In genomic region chr19:37413243-37414084, GRCh38 we compare ENCODE assay signal across 21 cellular contexts. TPM values are rescaled to one million over a fixed set of nuclear protein-coding genes. Genes with fewer than 3 reads are reported as not detected.
DNase-seq lines count a peak whose midpoint lies in the region; ATAC-seq, FAIRE-seq and TF ChIP-seq lines count a peak whose summit lies in the region.
"Had no signal": no experiment of that assay in that cellular context is flagged by ENCODE, and none has a peak within 500 bp of the region (broad histone marks: within the 10 kb centered on the region; RNA-seq: fewer than 3 reads in every experiment).

No MANE protein-coding gene starts in this region.

- H3K4me1 ChIP-seq in right cardiac atrium (ENCODE audit: control insufficient read depth, insufficient read depth, low read length), result no peaks in the 10 kb centered on the region
- no peaks in the 10 kb centered on the region for H3K4me1 ChIP-seq in K562 (replicated peaks in 1 of 2; ENCODE audit: control insufficient read depth in 2 of 2, insufficient read depth in 2 of 2, low read length in 2 of 2)
- H3K4me1 ChIP-seq: HAP-1, transverse colon had no signal

- POLR2A ChIA-PET in K562 (lab: Yijun Ruan, JAX), result no interaction called here

- H3K27ac ChIP-seq in right cardiac atrium (ENCODE audit: low read length) (no peak overlapping the region), K562 (ENCODE audit: extremely low read depth, low read depth, low read length) (no peak overlapping the region)
- H3K27ac ChIP-seq: transverse colon had no signal

- no peaks in the 10 kb centered on the region for H3K9me1 ChIP-seq in K562 (ENCODE audit: control insufficient read depth, insufficient read depth, low read length)

- TF ChIP-seq RAD21 in K562 (CRISPR knock-in tag; conservative IDR thresholded peaks at IDR 0.05 in 1 of 2, IDR thresholded peaks at IDR 0.05 in 1 of 2), result no peak

- FAIRE-seq in K562 (lab: Jason Lieb, UNC), result no peak
- FAIRE-seq: RCC 7860 had no signal

- H3K27me3 ChIP-seq in right cardiac atrium (ENCODE audit: control insufficient read depth, insufficient read depth), result no peaks in the 10 kb centered on the region
- H3K27me3 ChIP-seq in K562 (ENCODE audit: control insufficient read depth in 2 of 2, insufficient read depth in 2 of 2, low read length in 2 of 2), result no peaks in the 10 kb centered on the region
- H3K27me3 ChIP-seq: transverse colon had no signal

- no peak overlapping the region for H3K9ac ChIP-seq in K562 (ENCODE audit: insufficient read depth in 1 of 2, low read depth in 2 of 2, low read length in 2 of 2)

- DNase-seq in right cardiac atrium (no peak), cardiac septum (ENCODE audit: low spot score) (no peak), K562 (ENCODE audit: extremely low read depth in 1 of 4, low spot score in 3 of 4) (no peak), fibroblast of villous mesenchyme (ENCODE audit: low read depth) (peak; percentile 1), occipital lobe (lab: John Stamatoyannopoulos, UW) (no peak), HuH-7.5 (ENCODE audit: low spot score) (no peak), iPS-NIHi11 (ENCODE audit: low spot score) (no peak)
- DNase-seq: CD4-positive, alpha-beta memory T cell; central memory CD4-positive, alpha-beta T cell; effector memory CD4-positive, alpha-beta T cell; foreskin melanocyte; hypothalamus; left cardiac atrium; NCI-H1417; NCI-H2171 treated with DMSO at 0.1 percent for 48 hours; NCI-H82; transverse colon had no signal

- BruUV-seq in K562 (replicated peaks; lab: Mats Ljungman, UMichigan), result no TSS peak

- ATAC-seq in right cardiac atrium (no peak), K562 (no peak), GM21528 (IDR thresholded peaks at IDR 0.05; ENCODE audit: low FRiP score, unreplicated experiment) (no peak)
- ATAC-seq: left cardiac atrium; stimulated activated effector memory CD8-positive, alpha-beta T cell treated with anti-CD3 and anti-CD28 coated beads, Interleukin-12 subunit alpha, Interleukin-12 subunit beta, amount 100 ng/mL, for 72 hours had no signal

- CTCF ChIA-PET in K562 (lab: Yijun Ruan, JAX; ENCODE audit: low intra/inter-chr PET ratio), result no interaction called here

- H3K79me2 ChIP-seq in K562 (ENCODE audit: control insufficient read depth, insufficient read depth, low read length), result no peaks in the 10 kb centered on the region

- no peak for TF ChIP-seq POLR2A in K562 (conservative IDR thresholded peaks at IDR 0.05)

- H3K4me3 ChIP-seq in right cardiac atrium (ENCODE audit: low read length), result peak overlapping the region; percentile 23
- H3K4me3 ChIP-seq in K562, result no peak overlapping the region
- H3K4me3 ChIP-seq in fibroblast of villous mesenchyme (ENCODE audit: low read depth, low read length), result no peak overlapping the region
- H3K4me3 ChIP-seq: HAP-1, transverse colon had no signal

- H3K9me3 ChIP-seq in right cardiac atrium (ENCODE audit: control insufficient read depth, low read length) (peaks cover 19% of the 10 kb centered on the region), K562 (replicated peaks; ENCODE audit: control insufficient read depth, insufficient read depth, low read depth, low read length) (peaks cover 7% of the 10 kb centered on the region)

- no peak overlapping the region for H2AFZ ChIP-seq in K562 (ENCODE audit: low read depth, low read length)

- TF ChIP-seq EP300 in K562 (IDR thresholded peaks at IDR 0.05; ENCODE audit: low read length), result no peak

- in situ Hi-C loops in K562 (cut with MboI), result no loop called here

- WGBS in right cardiac atrium, result 98% methylated on average over 1 of the region's 1 CpG
- 0% methylated on average over 1 of the region's 1 CpG for WGBS in K562 (ENCODE audit: insufficient coverage, low coverage, missing lambda C conversion rate)

- intact Hi-C loops in right cardiac atrium (cut with DNase I) (no loop called here), cardiac septum (cut with DNase I) (no loop called here), K562 (cut with micrococcal nuclease) (no loop called here)

- TF ChIP-seq CTCF in K562 (IDR thresholded peaks at IDR 0.05 in 2 of 3, conservative IDR thresholded peaks at IDR 0.05 in 1 of 3; ENCODE audit: insufficient read depth in 2 of 3, low read depth in 1 of 3, low read length in 3 of 3) (no peak), fibroblast of villous mesenchyme (IDR thresholded peaks at IDR 0.05; ENCODE audit: insufficient read depth, low read depth, low read length) (no peak)

- H3K36me3 ChIP-seq in K562 (ENCODE audit: control insufficient read depth, insufficient read depth, low read length), result no peaks in the 10 kb centered on the region
- H3K36me3 ChIP-seq: HAP-1 had no signal

- H4K20me1 ChIP-seq in K562 (replicated peaks; ENCODE audit: control insufficient read depth, insufficient read depth, low read length), result no peaks in the 10 kb centered on the region

- no peak overlapping the region for H3K4me2 ChIP-seq in K562 (ENCODE audit: insufficient read depth, low read length)

TF ChIP-seq in K562, 482 proteins besides CTCF, POLR2A, EP300 and RAD21:
- TF ChIP-seq ZNF274 (IDR thresholded peaks at IDR 0.05; ENCODE audit: borderline replicate concordance, low read depth, low read length) (peak; percentile 96), FOXK2 (conservative IDR thresholded peaks at IDR 0.05 in 1 of 2, IDR thresholded peaks at IDR 0.05 in 1 of 2; ENCODE audit: low read depth in 2 of 2) (no peak)
TF ChIP-seq in K562: peak in this region for 1.

RNA-seq across cellular contexts. Expression of gene ZNF527, which starts 42.6 kb away (rescaled TPM):
- 1 to 10 TPM; 5.4 to 7.9 (median 6.9) TPM for total RNA-seq in right cardiac atrium
- polyA plus RNA-seq in right cardiac atrium, result 4.2 TPM
- total RNA-seq in cardiac septum, result 6.7 TPM
- total RNA-seq in K562 (2011; cell fraction: chromatin; rRNA removed; ENCODE audit: low replicate concordance), result 1.1 and 2.9 TPM in 2 replicates
- total RNA-seq in K562 (2011; cell fraction: nucleolus; rRNA removed), result 1.2 and 1.3 TPM in 2 replicates
- 1.7 and 3.4 TPM in 2 replicates for total RNA-seq in K562 (2011; cell fraction: nucleoplasm; rRNA removed)
- total RNA-seq in K562 (2014; rRNA removed), result 0.18 and 0.82 TPM in 2 replicates
- total RNA-seq in K562 (2014; rRNA removed; fragmentation: Illumina TruSeq; extraction: Trizol), result 0.80 and 1.4 TPM in 2 replicates
- total RNA-seq in K562 (2015; rRNA removed; fragmentation: Illumina TruSeq; extraction: Trizol), result 0.60 and 1.0 TPM in 2 replicates
- 0.60 and 0.84 TPM in 2 replicates for total RNA-seq in K562 (2021)
- 0.09 and 0.91 TPM in 2 replicates for polyA plus RNA-seq in K562 (2011; rRNA removed)
- 0.07 and 0.37 TPM in 2 replicates for polyA plus RNA-seq in K562 (2011; cell fraction: cytosol; rRNA removed)
- polyA plus RNA-seq in K562 (2011; cell fraction: nucleus; rRNA removed), result 0.15 and 0.64 TPM in 2 replicates
- 0.89 and 1.1 TPM in 2 replicates for polyA plus RNA-seq in K562 (2012)
- polyA plus RNA-seq in K562 (2014; fragmentation: Illumina TruSeq; extraction: Trizol), result 0.73 and 1.2 TPM in 2 replicates
- polyA plus RNA-seq in K562 (2014; fragmentation: Nextera tagmentation; extraction: Ambion mirVana), result under 1 TPM; 0.69 to 0.86 TPM
- polyA plus RNA-seq in K562 (2014; rRNA removed), result 0.53 and 0.76 TPM in 2 replicates
- polyA minus RNA-seq in K562 (2011; rRNA and poly(A)+ RNA removed), result 0.27 and 0.91 TPM in 2 replicates
- 1.3 TPM in 1 of 2 replicates, not detected in the other for polyA minus RNA-seq in K562 (2011; cell fraction: cytosol; rRNA and poly(A)+ RNA removed)
- 0.11 and 1.3 TPM in 2 replicates for polyA minus RNA-seq in K562 (2011; cell fraction: nucleus; rRNA and poly(A)+ RNA removed)
- total RNA-seq in fibroblast of villous mesenchyme, result 3.9 and 5.6 TPM in 2 replicates
- 26.8 TPM for total RNA-seq in occipital lobe

RNA-seq across cellular contexts. Expression of gene ZNF569, which starts 53.8 kb away (rescaled TPM):
- total RNA-seq in right cardiac atrium (1 to 10 TPM; 4.7 to 7.9 (median 6.6) TPM), cardiac septum (5.9 TPM), K562 (2014; rRNA removed) (5.1 and 5.6 TPM in 2 replicates), K562 (2014; rRNA removed; fragmentation: Illumina TruSeq; extraction: Trizol) (4.9 and 5.7 TPM in 2 replicates), K562 (2015; rRNA removed; fragmentation: Illumina TruSeq; extraction: Trizol) (5.4 and 5.7 TPM in 2 replicates), K562 (2021) (4.1 and 4.9 TPM in 2 replicates), fibroblast of villous mesenchyme (6.1 and 8.2 TPM in 2 replicates), occipital lobe (28.7 TPM)
- polyA plus RNA-seq in right cardiac atrium (3.5 TPM), K562 (2011; rRNA removed) (0.93 and 2.8 TPM in 2 replicates), K562 (2014; fragmentation: Illumina TruSeq; extraction: Trizol) (3.0 and 4.5 TPM in 2 replicates), K562 (2014; fragmentation: Nextera tagmentation; extraction: Ambion mirVana) (1 to 10 TPM; 2.1 to 3.9 TPM), K562 (2014; rRNA removed) (2.8 and 3.1 TPM in 2 replicates)
- total RNA-seq in K562 (2011; cell fraction: chromatin; rRNA removed; ENCODE audit: low replicate concordance), result 4.1 and 9.8 TPM in 2 replicates
- 1.4 and 2.8 TPM in 2 replicates for total RNA-seq in K562 (2011; cell fraction: nucleolus; rRNA removed)
- 4.8 and 6.4 TPM in 2 replicates for total RNA-seq in K562 (2011; cell fraction: nucleoplasm; rRNA removed)
- 0.29 and 1.6 TPM in 2 replicates for polyA plus RNA-seq in K562 (2011; cell fraction: cytosol; rRNA removed)
- 0.74 and 1.6 TPM in 2 replicates for polyA plus RNA-seq in K562 (2011; cell fraction: nucleus; rRNA removed)
- 2.7 and 3.1 TPM in 2 replicates for polyA plus RNA-seq in K562 (2012)
- polyA minus RNA-seq in K562 (2011; rRNA and poly(A)+ RNA removed), result 2.5 and 5.7 TPM in 2 replicates
- 0.82 and 2.5 TPM in 2 replicates for polyA minus RNA-seq in K562 (2011; cell fraction: cytosol; rRNA and poly(A)+ RNA removed)
- 0.89 and 4.0 TPM in 2 replicates for polyA minus RNA-seq in K562 (2011; cell fraction: nucleus; rRNA and poly(A)+ RNA removed)

RNA-seq across cellular contexts. Expression of gene ZNF570, which starts 55.7 kb away (rescaled TPM):
- 1 to 10 TPM; 7.0 to 7.8 (median 7.2) TPM for total RNA-seq in right cardiac atrium
- polyA plus RNA-seq in right cardiac atrium, result 3.1 TPM
- 6.6 TPM for total RNA-seq in cardiac septum
- total RNA-seq in K562 (2011; cell fraction: chromatin; rRNA removed; ENCODE audit: low replicate concordance), result 1.4 and 4.3 TPM in 2 replicates
- 2.5 and 2.8 TPM in 2 replicates for total RNA-seq in K562 (2011; cell fraction: nucleolus; rRNA removed)
- 2.1 and 3.1 TPM in 2 replicates for total RNA-seq in K562 (2011; cell fraction: nucleoplasm; rRNA removed)
- 0.09 and 0.45 TPM in 2 replicates for total RNA-seq in K562 (2014; rRNA removed)
- 0.64 and 0.73 TPM in 2 replicates for total RNA-seq in K562 (2014; rRNA removed; fragmentation: Illumina TruSeq; extraction: Trizol)
- total RNA-seq in K562 (2015; rRNA removed; fragmentation: Illumina TruSeq; extraction: Trizol), result 0.22 and 0.60 TPM in 2 replicates
- total RNA-seq in K562 (2021), result 0.54 and 0.60 TPM in 2 replicates
- 0.05 and 0.95 TPM in 2 replicates for polyA plus RNA-seq in K562 (2011; rRNA removed)
- polyA plus RNA-seq in K562 (2011; cell fraction: cytosol; rRNA removed), result 0.01 and 0.28 TPM in 2 replicates
- 0.10 and 0.54 TPM in 2 replicates for polyA plus RNA-seq in K562 (2011; cell fraction: nucleus; rRNA removed)
- polyA plus RNA-seq in K562 (2012), result 0.14 and 0.42 TPM in 2 replicates
- polyA plus RNA-seq in K562 (2014; fragmentation: Illumina TruSeq; extraction: Trizol), result 0.58 and 0.59 TPM in 2 replicates
- polyA plus RNA-seq in K562 (2014; fragmentation: Nextera tagmentation; extraction: Ambion mirVana), result under 1 TPM; 0.11 to 0.38 TPM
- polyA plus RNA-seq in K562 (2014; rRNA removed), result 0.23 and 0.57 TPM in 2 replicates
- polyA minus RNA-seq in K562 (2011; rRNA and poly(A)+ RNA removed), result 0.12 and 2.6 TPM in 2 replicates
- polyA minus RNA-seq in K562 (2011; cell fraction: cytosol; rRNA and poly(A)+ RNA removed), result not detected in 2 replicates
- polyA minus RNA-seq in K562 (2011; cell fraction: nucleus; rRNA and poly(A)+ RNA removed), result 0.33 and 0.40 TPM in 2 replicates
- 7.7 and 11.2 TPM in 2 replicates for total RNA-seq in fibroblast of villous mesenchyme
- total RNA-seq in occipital lobe, result 32.4 TPM
